Comparison of ENCODE assay signal across 15 cellular contexts in genomic region chr14:69356903-69357543, GRCh38.
"Had no signal": no experiment of that assay in that cellular context is flagged by ENCODE, and none has a peak within 500 bp of the region (broad histone marks: within the 10 kb centered on the region; RNA-seq: fewer than 3 reads in every experiment).

No MANE protein-coding gene starts in this region.

- H2AFZ ChIP-seq: neural progenitor cell had no signal

- H3K36me3 Mint-ChIP-seq: activated naive CD8-positive, alpha-beta T cell treated with anti-CD3 and anti-CD28 coated beads, Interleukin-2, amount 10 ng/mL, durations not matched to agents 7 days and 5 days; naive B cell had no signal

- H3K4me3 Mint-ChIP-seq: activated B cell treated with CpG ODN at 0.5 μM for 24 hours; activated CD4-positive, alpha-beta T cell treated with anti-CD3 and anti-CD28 coated beads, Interleukin-2, amount 10 ng/mL, durations not matched to agents 7 days and 5 days; activated naive CD8-positive, alpha-beta T cell treated with anti-CD3 and anti-CD28 coated beads, Interleukin-2, amount 10 ng/mL, durations not matched to agents 7 days and 5 days; dendritic cell treated with granulocyte-macrophage colony-stimulating factor and Interleukin-4, amounts not matched to agents 40 ng/mL and 50 ng/mL, for 4 days; neural progenitor cell had no signal

- H3K4me3 ChIP-seq: gastrocnemius medialis, heart left ventricle, lung, neural progenitor cell, ovary had no signal

- ATAC-seq: gastrocnemius medialis, heart left ventricle, left colon had no signal

- H3K27me3 ChIP-seq: gastrocnemius medialis, heart left ventricle, neural progenitor cell, ovary had no signal

- H3K36me3 ChIP-seq: gastrocnemius medialis, neural progenitor cell, ovary had no signal

- H3K27ac ChIP-seq: epithelial cell of prostate, gastrocnemius medialis, neural progenitor cell, ovary had no signal

- H3K9me3 ChIP-seq: gastrocnemius medialis, heart left ventricle, ovary had no signal

- H3K9ac ChIP-seq: neural progenitor cell had no signal

- H3K4me1 ChIP-seq: gastrocnemius medialis had no signal

- H3K4me2 ChIP-seq: neural progenitor cell had no signal

- H3K27ac Mint-ChIP-seq: activated CD4-positive, alpha-beta T cell treated with anti-CD3 and anti-CD28 coated beads, Interleukin-2, amount 10 ng/mL, durations not matched to agents 7 days and 5 days; activated naive CD8-positive, alpha-beta T cell treated with anti-CD3 and anti-CD28 coated beads, Interleukin-2, amount 10 ng/mL, durations not matched to agents 7 days and 5 days; dendritic cell treated with granulocyte-macrophage colony-stimulating factor and Interleukin-4, amounts not matched to agents 40 ng/mL and 50 ng/mL, for 4 days; neural progenitor cell had no signal

- DNase-seq: activated B cell treated with CpG ODN at 0.5 μM for 24 hours; activated CD4-positive, alpha-beta T cell treated with anti-CD3 and anti-CD28 coated beads, Interleukin-2, amount 10 ng/mL, durations not matched to agents 7 days and 5 days; activated CD8-positive, alpha-beta memory T cell treated with anti-CD3 and anti-CD28 coated beads for 24 hours; activated naive CD8-positive, alpha-beta T cell treated with anti-CD3 and anti-CD28 coated beads, Interleukin-2, amount 10 ng/mL, durations not matched to agents 7 days and 5 days; effector memory CD4-positive, alpha-beta T cell; gastrocnemius medialis; heart left ventricle; left colon; naive B cell; stimulated activated CD4-positive, alpha-beta T cell treated with anti-CD3 and anti-CD28 coated beads, Interleukin-2, amount 100 ng/mL, for 24 hours had no signal

- H3K9me3 Mint-ChIP-seq: activated B cell treated with CpG ODN at 0.5 μM for 24 hours; activated CD4-positive, alpha-beta T cell treated with anti-CD3 and anti-CD28 coated beads, Interleukin-2, amount 10 ng/mL, durations not matched to agents 7 days and 5 days; activated naive CD8-positive, alpha-beta T cell treated with anti-CD3 and anti-CD28 coated beads, Interleukin-2, amount 10 ng/mL, durations not matched to agents 7 days and 5 days; dendritic cell treated with granulocyte-macrophage colony-stimulating factor and Interleukin-4, amounts not matched to agents 40 ng/mL and 50 ng/mL, for 4 days; naive B cell; neural progenitor cell had no signal

- H3K27me3 Mint-ChIP-seq: activated B cell treated with CpG ODN at 0.5 μM for 24 hours; activated CD4-positive, alpha-beta T cell treated with anti-CD3 and anti-CD28 coated beads, Interleukin-2, amount 10 ng/mL, durations not matched to agents 7 days and 5 days; naive B cell had no signal
